In genomic region chr22:43263645-43264514, GRCh38 we compare ENCODE assay signal across 8 cellular contexts.
A peak's percentile ranks its signal among the peaks of the same experiment; 100 is the strongest.
DNase-seq lines count a peak whose midpoint lies in the region; ATAC-seq and TF ChIP-seq lines count a peak whose summit lies in the region.

No MANE protein-coding gene starts in this region.

- H3K9me3 Mint-ChIP-seq in activated naive CD4-positive, alpha-beta T cell treated with anti-CD3 and anti-CD28 coated beads, Interleukin-2, amount 50 U/mL, for 72 hours: no peaks in the 10 kb centered on the region
- no peaks in the 10 kb centered on the region for H3K9me3 Mint-ChIP-seq in immature natural killer cell

- H3K27ac Mint-ChIP-seq in activated naive CD4-positive, alpha-beta T cell treated with anti-CD3 and anti-CD28 coated beads, Interleukin-2, amount 50 U/mL, for 72 hours: peak overlapping the region; percentile 31 to 88
- peak overlapping the region; percentile 97 to 99 (median 98) for H3K27ac Mint-ChIP-seq in immature natural killer cell

- H3K4me3 Mint-ChIP-seq in immature natural killer cell: peak overlapping the region; percentile 79 to 93 (median 84)

- H3K4me1 Mint-ChIP-seq in immature natural killer cell: peaks cover 65 to 68% of the 10 kb centered on the region in 2 donors

- intact Hi-C loops in dorsolateral prefrontal cortex (cut with DNase I): no loop called here

- TF ChIP-seq CTCF in dorsolateral prefrontal cortex (IDR thresholded peaks at IDR 0.05 in 54 of 56, conservative IDR thresholded peaks at IDR 0.05 in 2 of 56; ENCODE audit: low read depth in 1 of 56, partially characterized antibody in 56 of 56): no peak

- H3K36me3 Mint-ChIP-seq in activated naive CD4-positive, alpha-beta T cell treated with anti-CD3 and anti-CD28 coated beads, Interleukin-2, amount 50 U/mL, for 72 hours: no peaks in the 10 kb centered on the region
- peaks cover 0 to 4% (median 0%) of the 10 kb centered on the region in 3 donors for H3K36me3 Mint-ChIP-seq in immature natural killer cell

- H3K27ac ChIP-seq in dorsolateral prefrontal cortex: no peak overlapping the region

- ATAC-seq in GM19043 (IDR thresholded peaks at IDR 0.05; ENCODE audit: low read depth, unreplicated experiment) (peak; percentile 53), HG03565 (IDR thresholded peaks at IDR 0.05; ENCODE audit: unreplicated experiment) (peak; percentile 71), SK-N-SH treated with all-trans-retinoic acid at 6 μM for 48 hours (peak; percentile 68)
- ATAC-seq in activated naive CD4-positive, alpha-beta T cell treated with anti-CD3 and anti-CD28 coated beads, Interleukin-2, amount 50 U/mL, for 72 hours: peak; percentile 93 to 95

- DNase-seq in A172 (ENCODE audit: low spot score) (peak; percentile 64), immature natural killer cell (peak; percentile 93 to 95 (median 93)), dorsolateral prefrontal cortex (no peak)
- DNase-seq in activated naive CD4-positive, alpha-beta T cell treated with anti-CD3 and anti-CD28 coated beads, Interleukin-2, amount 50 U/mL, for 72 hours (ENCODE audit: low spot score in 2 of 2): peak; percentile 80 to 88
- DNase-seq in stimulated activated CD4-positive, alpha-beta T cell treated with anti-CD3 and anti-CD28 coated beads, Interleukin-4, amount 100 ng/mL, for 1 hour: peak; percentile 76

- H3K27me3 Mint-ChIP-seq in immature natural killer cell (ENCODE audit: low read depth in 3 of 3): peaks cover 4 to 22% (median 8%) of the 10 kb centered on the region in 3 donors

- no peak overlapping the region for H3K4me3 ChIP-seq in dorsolateral prefrontal cortex

- H3K27me3 ChIP-seq in dorsolateral prefrontal cortex: peaks cover 0 to 6% (median 0%) of the 10 kb centered on the region in 45 donors

TF ChIP-seq in SK-N-SH treated with all-trans-retinoic acid at 6 μM for 48 hours, 23 proteins besides CTCF, POLR2A, EP300 and RAD21:
- TF ChIP-seq PPARA (CRISPR knock-in tag; IDR thresholded peaks at IDR 0.05; ENCODE audit: borderline replicate concordance) (no peak), GLIS3 (CRISPR knock-in tag; IDR thresholded peaks at IDR 0.05) (no peak), TOX (CRISPR knock-in tag; IDR thresholded peaks at IDR 0.05; ENCODE audit: borderline replicate concordance) (no peak), ZFP3 (CRISPR knock-in tag; IDR thresholded peaks at IDR 0.05) (no peak), RARB (CRISPR knock-in tag; IDR thresholded peaks at IDR 0.05) (no peak), CREB5 (CRISPR knock-in tag; IDR thresholded peaks at IDR 0.05; ENCODE audit: low read depth) (no peak), POU6F1 (CRISPR knock-in tag; IDR thresholded peaks at IDR 0.05; ENCODE audit: borderline replicate concordance, low read depth) (no peak), CSDC2 (CRISPR knock-in tag; IDR thresholded peaks at IDR 0.05) (no peak), CSRNP3 (CRISPR knock-in tag; IDR thresholded peaks at IDR 0.05) (no peak), ZNF565 (CRISPR knock-in tag; conservative IDR thresholded peaks at IDR 0.05; ENCODE audit: low read depth) (no peak), ZNF70 (CRISPR knock-in tag; IDR thresholded peaks at IDR 0.05) (no peak)

Comparison
In these comparisons a context has a peak if more than half of its experiments do, and no peak if none do; other contexts are left out.
1. DNase-seq: peak in A172 (single experiment), activated naive CD4-positive, alpha-beta T cell treated with anti-CD3 and anti-CD28 coated beads, Interleukin-2, amount 50 U/mL, for 72 hours (2 of 2), immature natural killer cell (3 of 3) and stimulated activated CD4-positive, alpha-beta T cell treated with anti-CD3 and anti-CD28 coated beads, Interleukin-4, amount 100 ng/mL, for 1 hour (single experiment); none in dorsolateral prefrontal cortex (0 of 10).
2. Peak in every context shown above with its lines, with median percentiles within 50 percentile points of each other: ATAC-seq.